19 cellular contexts compared by ENCODE assay signal in the genomic region with DNA sequence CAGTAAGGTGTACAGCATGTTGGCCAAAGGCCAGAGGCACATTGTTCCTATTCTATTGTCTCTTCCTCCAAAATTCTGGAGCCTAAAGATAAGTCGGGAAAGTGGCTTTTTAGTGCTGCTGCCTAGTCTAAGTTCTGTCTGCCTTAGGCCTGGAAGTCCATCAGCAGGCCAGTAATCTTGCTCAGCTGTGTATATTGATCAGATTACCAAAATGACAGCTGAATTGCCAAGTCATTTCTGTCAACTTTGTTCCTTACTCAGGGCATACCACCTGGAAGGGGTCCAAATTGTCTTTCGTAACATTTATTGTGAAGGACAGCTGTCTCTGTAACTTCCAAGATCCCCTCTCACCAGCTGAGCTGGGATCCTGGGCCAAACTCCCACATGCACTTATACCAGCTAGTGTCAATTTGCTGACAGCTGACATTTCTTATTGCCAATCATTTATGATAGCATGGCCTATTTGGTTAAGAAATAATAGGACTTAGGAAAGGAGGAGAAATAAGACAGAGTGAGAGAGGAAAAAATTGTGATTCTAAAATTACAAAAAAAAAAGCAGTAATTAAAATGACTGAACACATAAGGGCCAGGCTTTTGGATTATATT.
"Had no signal": no experiment of that assay in that cellular context is flagged by ENCODE, and none has a peak within 500 bp of the region (broad histone marks: within the 10 kb centered on the region; RNA-seq: fewer than 3 reads in every experiment).

No MANE protein-coding gene starts in this region.

- H3K36me3 ChIP-seq: adrenal gland, heart right ventricle, transverse colon, vagina had no signal

- ATAC-seq: activated T-cell treated with anti-CD3 and anti-CD28 coated beads, Interleukin-2, amount 50 U/mL, for 4 hours; left cardiac atrium; naive thymus-derived CD4-positive, alpha-beta T cell; WTC11 had no signal

- H3K4me3 ChIP-seq: adrenal gland, dorsolateral prefrontal cortex, heart right ventricle, lung, transverse colon, vagina had no signal

- DNase-seq: activated CD4-positive, alpha-beta memory T cell treated with anti-CD3 and anti-CD28 coated beads, Interleukin-2, amount 10 ng/mL, durations not matched to agents 7 days and 5 days; activated CD4-positive, alpha-beta T cell treated with anti-CD3 and anti-CD28 coated beads for 4 hours; activated effector memory CD4-positive, alpha-beta T cell treated with Interleukin-2 at 50 U/mL for 16 hours; activated T-cell treated with anti-CD3 and anti-CD28 coated beads, Interleukin-2, amount 50 U/mL, for 4 hours; adrenal gland; dorsolateral prefrontal cortex; endodermal cell; heart right ventricle; left cardiac atrium; midbrain; naive thymus-derived CD4-positive, alpha-beta T cell; retina; small intestine; stimulated activated CD4-positive, alpha-beta T cell treated with anti-CD3 and anti-CD28 coated beads, Interleukin-4, amount 100 ng/mL, for 24 hours; stimulated activated naive CD4-positive, alpha-beta T cell; transverse colon had no signal

- H3K9me3 ChIP-seq: adrenal gland, heart right ventricle, transverse colon, vagina had no signal

- H3K4me1 ChIP-seq: adrenal gland, transverse colon, vagina had no signal
